ENCODE assay signal across 17 cellular contexts in genomic region chr9:878239-878638, GRCh38. TPM values are rescaled to one million over a fixed set of nuclear protein-coding genes. Genes with fewer than 3 reads are reported as not detected.
A peak's percentile ranks its signal among the peaks of the same experiment; 100 is the strongest.
DNase-seq lines count a peak whose midpoint lies in the region; ATAC-seq and TF ChIP-seq lines count a peak whose summit lies in the region.
"Had no signal": no experiment of that assay in that cellular context is flagged by ENCODE, and none has a peak within 500 bp of the region (broad histone marks: within the 10 kb centered on the region; RNA-seq: fewer than 3 reads in every experiment).

No MANE protein-coding gene starts in this region.

- H3K4me3 Mint-ChIP-seq in neural progenitor cell: no peak overlapping the region
- H3K4me3 Mint-ChIP-seq: CD14-positive monocyte; CD4-positive, alpha-beta memory T cell had no signal

- no peaks in the 10 kb centered on the region for H3K36me3 Mint-ChIP-seq in neural progenitor cell
- H3K36me3 Mint-ChIP-seq: CD14-positive monocyte; CD4-positive, alpha-beta memory T cell had no signal

- peaks cover 6% of the 10 kb centered on the region for H3K4me1 Mint-ChIP-seq in neural progenitor cell
- H3K4me1 Mint-ChIP-seq: CD14-positive monocyte had no signal

- no peaks in the 10 kb centered on the region for H3K79me2 ChIP-seq in neural progenitor cell (ENCODE audit: low read depth)

- DNase-seq in Right ventricle myocardium inferior (ENCODE audit: missing footprints) (no peak), left cardiac atrium (no peak), neural progenitor cell (ENCODE audit: low spot score) (no peak), gastrocnemius medialis (no peak), SKM-1 treated with dmso at 0.1 percent for 144 hours (lab: John Stamatoyannopoulos, UW; ENCODE audit: unreplicated experiment) (no peak)
- DNase-seq: 8988T; CD4-positive, alpha-beta memory T cell; DMS153; DMS79; GDM1; GM23248; HCEC 1CT had no signal

- H2AFZ ChIP-seq in neural progenitor cell (replicated peaks): peak overlapping the region; percentile 10
- H2AFZ ChIP-seq: GM23248 had no signal

- peaks cover 6% of the 10 kb centered on the region for H3K27me3 Mint-ChIP-seq in neural progenitor cell (ENCODE audit: insufficient read depth, low read depth)

- TF ChIP-seq CTCF in VCaP (conservative IDR thresholded peaks at IDR 0.05): no peak
- TF ChIP-seq CTCF in neural progenitor cell (IDR thresholded peaks at IDR 0.05): no peak
- TF ChIP-seq CTCF in gastrocnemius medialis (IDR thresholded peaks at IDR 0.05 in 4 of 5, conservative IDR thresholded peaks at IDR 0.05 in 1 of 5): no peak

- peaks cover 33% of the 10 kb centered on the region for H3K27me3 ChIP-seq in neural progenitor cell
- no peaks in the 10 kb centered on the region for H3K27me3 ChIP-seq in gastrocnemius medialis
- H3K27me3 ChIP-seq: BLaER1 had no signal

- H3K9ac ChIP-seq in neural progenitor cell: no peak overlapping the region
- H3K9ac ChIP-seq: BLaER1, GM23248 had no signal

- TF ChIP-seq POLR2A in gastrocnemius medialis (IDR thresholded peaks at IDR 0.05): no peak

- H4K20me1 ChIP-seq in neural progenitor cell (ENCODE audit: low read depth): no peaks in the 10 kb centered on the region
- H4K20me1 ChIP-seq: BLaER1 had no signal

- H3K4me1 ChIP-seq in neural progenitor cell: no peaks in the 10 kb centered on the region
- no peaks in the 10 kb centered on the region for H3K4me1 ChIP-seq in gastrocnemius medialis
- H3K4me1 ChIP-seq: BLaER1 had no signal

- H3K27ac Mint-ChIP-seq in neural progenitor cell: no peak overlapping the region
- H3K27ac Mint-ChIP-seq: CD14-positive monocyte; CD4-positive, alpha-beta memory T cell had no signal

- ATAC-seq in Right ventricle myocardium inferior (peak; percentile 60), left cardiac atrium (no peak), HG02571 (IDR thresholded peaks at IDR 0.05; ENCODE audit: unreplicated experiment) (no peak), gastrocnemius medialis (no peak)

- H3K4me2 ChIP-seq in neural progenitor cell: no peak overlapping the region
- H3K4me2 ChIP-seq: BLaER1 had no signal

- no peaks in the 10 kb centered on the region for H3F3A ChIP-seq in neural progenitor cell (ENCODE audit: low read depth)

- intact Hi-C loops in Right ventricle myocardium inferior (cut with DNase I) (no loop called here), left cardiac atrium (cut with DNase I) (no loop called here), gastrocnemius medialis (cut with DNase I; ENCODE audit: low total_unique reads) (no loop called here)

- H3K4me3 ChIP-seq in neural progenitor cell (no peak overlapping the region), gastrocnemius medialis (no peak overlapping the region)
- H3K4me3 ChIP-seq: BLaER1, GM23248 had no signal

- peak overlapping the region; percentile 48 for H3K27ac ChIP-seq in VCaP
- no peak overlapping the region for H3K27ac ChIP-seq in neural progenitor cell
- H3K27ac ChIP-seq in gastrocnemius medialis: no peak overlapping the region
- H3K27ac ChIP-seq: BLaER1, GM23248 had no signal

- in situ Hi-C loops in gastrocnemius medialis (cut with MboI; ENCODE audit: low sequenced_read_pairs in 4 of 4): loop anchor here in 1 of 4 donors (25.0 kb wide), 1 partner anchor 91 kb away; no protein-coding TSS in a partner anchor

- H3K9me3 ChIP-seq in neural progenitor cell (ENCODE audit: low read depth): no peaks in the 10 kb centered on the region
- H3K9me3 ChIP-seq in gastrocnemius medialis: no peaks in the 10 kb centered on the region
- H3K9me3 ChIP-seq: BLaER1 had no signal

- H3K9me3 Mint-ChIP-seq in neural progenitor cell: peaks cover 2% of the 10 kb centered on the region
- H3K9me3 Mint-ChIP-seq: CD4-positive, alpha-beta memory T cell had no signal

- H3K36me3 ChIP-seq in neural progenitor cell: no peaks in the 10 kb centered on the region
- no peaks in the 10 kb centered on the region for H3K36me3 ChIP-seq in gastrocnemius medialis
- H3K36me3 ChIP-seq: BLaER1 had no signal

RNA-seq across cellular contexts. Expression of gene DMRT1, which starts 36.7 kb away (rescaled TPM):
- total RNA-seq in Right ventricle myocardium inferior (not detected), left cardiac atrium (not detected), neural progenitor cell (ENCODE audit: low replicate concordance) (0.09 TPM in 1 of 2 replicates, not detected in the other), gastrocnemius medialis (under 1 TPM in 1 of 4 donors, not detected in 3; 0.91 TPM)
- total RNA-seq: A673; CD4-positive, alpha-beta memory T cell; GM23248 had no signal
